In genomic region chr22:37819100-37819433, GRCh38 we compare ENCODE assay signal across 9 cellular contexts. TPM values are rescaled to one million over a fixed set of nuclear protein-coding genes. Genes with fewer than 3 reads are reported as not detected.
DNase-seq lines count a peak whose midpoint lies in the region; ATAC-seq and TF ChIP-seq lines count a peak whose summit lies in the region.
"Had no signal": no experiment of that assay in that cellular context is flagged by ENCODE, and none has a peak within 500 bp of the region (broad histone marks: within the 10 kb centered on the region; RNA-seq: fewer than 3 reads in every experiment).

No MANE protein-coding gene starts in this region.

- 33% methylated on average over 14 of the region's 14 CpGs for WGBS in thymus

- peak overlapping the region in 1 of 2 donors; percentile 35 for H3K9ac ChIP-seq in colonic mucosa (ENCODE audit: low read depth in 2 of 2, low read length in 2 of 2)
- H3K9ac ChIP-seq in mucosa of rectum (ENCODE audit: low read depth in 1 of 2, low read length in 2 of 2), result no peak overlapping the region

- peaks cover 4% of the 10 kb centered on the region for H3K36me3 Mint-ChIP-seq in activated naive CD4-positive, alpha-beta T cell treated with anti-CD3 and anti-CD28 coated beads for 36 hours (ENCODE audit: low read depth)

- TF ChIP-seq CTCF in colonic mucosa (IDR thresholded peaks at IDR 0.05), result no peak

- peaks cover 12% of the 10 kb centered on the region for H3K4me1 Mint-ChIP-seq in activated naive CD4-positive, alpha-beta T cell treated with anti-CD3 and anti-CD28 coated beads for 36 hours (ENCODE audit: low read depth)

- no peak overlapping the region for H3K27ac Mint-ChIP-seq in activated naive CD4-positive, alpha-beta T cell treated with anti-CD3 and anti-CD28 coated beads for 36 hours

- H3K4me3 Mint-ChIP-seq in activated naive CD4-positive, alpha-beta T cell treated with anti-CD3 and anti-CD28 coated beads for 36 hours, result peak overlapping the region; percentile 30

- H3K4me3 ChIP-seq in colonic mucosa (peak overlapping the region; percentile 38), mucosa of rectum (ENCODE audit: low read length in 2 of 2) (peak overlapping the region; percentile 51 to 62), thymus (ENCODE audit: low read length) (peak overlapping the region; percentile 42)

- CTCF ChIA-PET in activated naive CD4-positive, alpha-beta T cell treated with anti-CD3 and anti-CD28 coated beads for 36 hours (lab: Charles Lee), result interaction anchor here (0.6 to 8.6 kb wide), 8 partner anchors 10 to 473 kb away, joined by 3 to 130 read pairs (median 15); partner anchors contain the start of gene GCAT

- no peaks in the 10 kb centered on the region for H3K9me3 ChIP-seq in colonic mucosa
- no peaks in the 10 kb centered on the region for H3K9me3 ChIP-seq in mucosa of rectum (ENCODE audit: control insufficient read depth in 2 of 2, low read length in 2 of 2)
- no peaks in the 10 kb centered on the region for H3K9me3 ChIP-seq in thymus (ENCODE audit: control insufficient read depth)

- H3K36me3 ChIP-seq in colonic mucosa (no peaks in the 10 kb centered on the region), mucosa of rectum (ENCODE audit: control insufficient read depth in 2 of 2, insufficient read depth in 2 of 2, low read length in 2 of 2) (no peaks in the 10 kb centered on the region), thymus (ENCODE audit: control insufficient read depth, insufficient read depth) (peaks cover 12% of the 10 kb centered on the region)

- peaks cover 17% of the 10 kb centered on the region for H3K27me3 ChIP-seq in colonic mucosa
- peaks cover 3 to 6% of the 10 kb centered on the region in 2 donors for H3K27me3 ChIP-seq in mucosa of rectum (ENCODE audit: control insufficient read depth in 2 of 2, insufficient read depth in 2 of 2, low read length in 2 of 2)
- peaks cover 35% of the 10 kb centered on the region for H3K27me3 ChIP-seq in thymus (ENCODE audit: control insufficient read depth, insufficient read depth)

- ATAC-seq in HG02973 (IDR thresholded peaks at IDR 0.05; ENCODE audit: unreplicated experiment), result no peak

- intact Hi-C loops in activated naive CD4-positive, alpha-beta T cell treated with anti-CD3 and anti-CD28 coated beads for 36 hours (cut with micrococcal nuclease), result loop anchor here (5.0 kb wide), 1 partner anchor 133 kb away; the partner anchor contains the start of genes C22orf23 and POLR2F
- intact Hi-C loops in colonic mucosa (cut with DNase I), result loop anchor here (2.0 kb wide), 1 partner anchor 148 kb away; no protein-coding TSS in a partner anchor

- no peak overlapping the region for H3K27ac ChIP-seq in colonic mucosa
- H3K27ac ChIP-seq in mucosa of rectum (ENCODE audit: low read depth in 2 of 2, low read length in 2 of 2), result no peak overlapping the region
- no peak overlapping the region for H3K27ac ChIP-seq in thymus (ENCODE audit: low read depth)

- H3K4me1 ChIP-seq in colonic mucosa, result peaks cover 16% of the 10 kb centered on the region
- H3K4me1 ChIP-seq in mucosa of rectum (ENCODE audit: control insufficient read depth in 2 of 2, insufficient read depth in 2 of 2, low read length in 2 of 2), result peaks cover 14% of the 10 kb centered on the region in 2 donors
- H3K4me1 ChIP-seq in thymus (ENCODE audit: control insufficient read depth, insufficient read depth, low read length), result peaks cover 6% of the 10 kb centered on the region

- peaks cover 20% of the 10 kb centered on the region for H3K27me3 Mint-ChIP-seq in activated naive CD4-positive, alpha-beta T cell treated with anti-CD3 and anti-CD28 coated beads for 36 hours (ENCODE audit: low read depth)

- no peaks in the 10 kb centered on the region for H3K9me3 Mint-ChIP-seq in activated naive CD4-positive, alpha-beta T cell treated with anti-CD3 and anti-CD28 coated beads for 36 hours

- no peak for DNase-seq in activated naive CD4-positive, alpha-beta T cell treated with anti-CD3 and anti-CD28 coated beads for 36 hours
- DNase-seq in activated naive CD4-positive, alpha-beta T cell treated with Interleukin-2 at 50 U/mL for 16 hours, result no peak
- DNase-seq in colonic mucosa (no peak), NCI-H345 treated with DMSO at 0.1 percent for 48 hours (lab: John Stamatoyannopoulos, UW; ENCODE audit: unreplicated experiment) (no peak), NCI-H1930 (lab: John Stamatoyannopoulos, UW) (no peak)

RNA-seq across cellular contexts. Expression of gene GALR3, which starts 4.1 kb away (rescaled TPM):
- total RNA-seq in activated naive CD4-positive, alpha-beta T cell treated with anti-CD3 and anti-CD28 coated beads for 36 hours, result not detected
- under 1 TPM in 1 of 2 donors, not detected in 1; 0.74 TPM for total RNA-seq in colonic mucosa
- polyA plus RNA-seq in thymus, result not detected
- total RNA-seq: left cardiac atrium had no signal

RNA-seq across cellular contexts. Expression of gene GCAT, which starts 11.3 kb away (rescaled TPM):
- 10 to 100 TPM; 26.9 to 27.2 TPM for total RNA-seq in activated naive CD4-positive, alpha-beta T cell treated with anti-CD3 and anti-CD28 coated beads for 36 hours
- total RNA-seq in colonic mucosa, result 10 to 100 TPM; 13.0 to 23.5 TPM
- 7.8 TPM for polyA plus RNA-seq in thymus

RNA-seq across cellular contexts. Expression of gene ANKRD54, which starts 25.1 kb away (rescaled TPM):
- 10 to 100 TPM; 13.5 to 15.6 TPM for total RNA-seq in activated naive CD4-positive, alpha-beta T cell treated with anti-CD3 and anti-CD28 coated beads for 36 hours
- total RNA-seq in colonic mucosa, result 10 to 100 TPM; 27.1 to 34.2 TPM
- polyA plus RNA-seq in thymus, result 25.5 TPM

RNA-seq across cellular contexts. Expression of gene EIF3L, which starts 30.2 kb away (rescaled TPM):
- 100 to 1,000 TPM; 776 to 797 TPM for total RNA-seq in activated naive CD4-positive, alpha-beta T cell treated with anti-CD3 and anti-CD28 coated beads for 36 hours
- 100 to 1,000 TPM; 358 to 451 TPM for total RNA-seq in colonic mucosa
- polyA plus RNA-seq in thymus, result 302 TPM
